9 cellular contexts compared by ENCODE assay signal in genomic region chr5:83608122-83608521, GRCh38.
A peak's percentile ranks its signal among the peaks of the same experiment; 100 is the strongest.
DNase-seq lines count a peak whose midpoint lies in the region; ATAC-seq, FAIRE-seq and TF ChIP-seq lines count a peak whose summit lies in the region.
"Had no signal": no experiment of that assay in that cellular context is flagged by ENCODE, and none has a peak within 500 bp of the region (broad histone marks: within the 10 kb centered on the region; RNA-seq: fewer than 3 reads in every experiment).

No MANE protein-coding gene starts in this region.

- no peak for TF ChIP-seq EP300 in Ishikawa (IDR thresholded peaks at IDR 0.05; ENCODE audit: borderline replicate concordance)

- H3K4me1 Mint-ChIP-seq in activated T-helper 17 cell treated with anti-CD3 and anti-CD28 coated beads, Interleukin-2, amount 50 U/mL, for 72 hours: no peaks in the 10 kb centered on the region

- peak; percentile 42; the same call in 1 of the 2 replicates for TF ChIP-seq RAD21 in Ishikawa (IDR thresholded peaks at IDR 0.05; ENCODE audit: low read depth)

- ATAC-seq in activated T-helper 17 cell treated with anti-CD3 and anti-CD28 coated beads, Interleukin-2, amount 50 U/mL, for 72 hours (replicated peaks): no peak

- no peak for FAIRE-seq in GM12891 (lab: Jason Lieb, UNC)
- FAIRE-seq: colon had no signal

- TF ChIP-seq CTCF in 22Rv1 (IDR thresholded peaks at IDR 0.05) (peak; percentile 73), fibroblast of villous mesenchyme (IDR thresholded peaks at IDR 0.05; ENCODE audit: insufficient read depth, low read depth, low read length) (peak; percentile 82)

- no peak overlapping the region for H3K4me3 ChIP-seq in fibroblast of villous mesenchyme (ENCODE audit: low read depth, low read length)

- DNase-seq in GM12891 (ENCODE audit: insufficient read length, low spot score): peak; percentile 10
- DNase-seq in SK-N-DZ (ENCODE audit: low spot score): peak; percentile 64
- DNase-seq in fibroblast of villous mesenchyme (ENCODE audit: low read depth): peak; percentile 56
- peak; percentile 71 for DNase-seq in pons (ENCODE audit: low spot score)
- DNase-seq in stimulated activated CD4-positive, alpha-beta T cell treated with anti-CD3 and anti-CD28 coated beads, Interleukin-2, amount 100 ng/mL, for 24 hours: no peak

- no peaks in the 10 kb centered on the region for H3K36me3 Mint-ChIP-seq in activated T-helper 17 cell treated with anti-CD3 and anti-CD28 coated beads, Interleukin-2, amount 50 U/mL, for 72 hours (ENCODE audit: low read depth)

- H3K27me3 Mint-ChIP-seq in activated T-helper 17 cell treated with anti-CD3 and anti-CD28 coated beads, Interleukin-2, amount 50 U/mL, for 72 hours: peaks cover 9% of the 10 kb centered on the region

- no peak for TF ChIP-seq POLR2A in GM12891 (IDR thresholded peaks at IDR 0.05; ENCODE audit: low read depth, low read length)

- H3K27ac ChIP-seq in 22Rv1: no peak overlapping the region

- H3K9me3 Mint-ChIP-seq in activated T-helper 17 cell treated with anti-CD3 and anti-CD28 coated beads, Interleukin-2, amount 50 U/mL, for 72 hours: no peaks in the 10 kb centered on the region

- H3K27ac Mint-ChIP-seq in activated T-helper 17 cell treated with anti-CD3 and anti-CD28 coated beads, Interleukin-2, amount 50 U/mL, for 72 hours: no peak overlapping the region

- H3K4me3 Mint-ChIP-seq in activated T-helper 17 cell treated with anti-CD3 and anti-CD28 coated beads, Interleukin-2, amount 50 U/mL, for 72 hours: no peak overlapping the region

TF ChIP-seq in GM12891, 5 proteins besides CTCF, POLR2A, EP300 and RAD21:
- no peak for TF ChIP-seq POLR2AphosphoS5 (IDR thresholded peaks at IDR 0.05; ENCODE audit: low read depth, low read length)
- peak; percentile 66 for TF ChIP-seq SPI1 (IDR thresholded peaks at IDR 0.05; ENCODE audit: low read depth, low read length)
- no peak for TF ChIP-seq TAF1 (IDR thresholded peaks at IDR 0.05; ENCODE audit: low read depth, low read length)

TF ChIP-seq in Ishikawa, 13 proteins besides CTCF, POLR2A, EP300 and RAD21:
- no peak for TF ChIP-seq ZBTB7A (IDR thresholded peaks at IDR 0.05; ENCODE audit: low read depth)
- TF ChIP-seq, protein P1, sequence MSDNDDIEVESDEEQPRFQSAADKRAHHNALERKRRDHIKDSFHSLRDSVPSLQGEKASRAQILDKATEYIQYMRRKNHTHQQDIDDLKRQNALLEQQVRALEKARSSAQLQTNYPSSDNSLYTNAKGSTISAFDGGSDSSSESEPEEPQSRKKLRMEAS (IDR thresholded peaks at IDR 0.05): no peak

Comparison
In these comparisons a context has a peak if more than half of its experiments do, and no peak if none do; other contexts are left out.
1. DNase-seq: peak in GM12891 (single experiment), SK-N-DZ (single experiment), fibroblast of villous mesenchyme (single experiment) and pons (single experiment); none in stimulated activated CD4-positive, alpha-beta T cell treated with anti-CD3 and anti-CD28 coated beads, Interleukin-2, amount 100 ng/mL, for 24 hours (0 of 2).